In genomic region chr10:24307173-24307572, GRCh38 we compare ENCODE assay signal across 24 cellular contexts.
DNase-seq lines count a peak whose midpoint lies in the region; ATAC-seq and TF ChIP-seq lines count a peak whose summit lies in the region.
"Had no signal": no experiment of that assay in that cellular context is flagged by ENCODE, and none has a peak within 500 bp of the region (broad histone marks: within the 10 kb centered on the region; RNA-seq: fewer than 3 reads in every experiment).

No MANE protein-coding gene starts in this region.

- H3F3A ChIP-seq in neural progenitor cell (ENCODE audit: low read depth) = peaks cover 11% of the 10 kb centered on the region

- DNase-seq in DMS53 (lab: John Stamatoyannopoulos, UW) (peak; percentile 22), DMS53 treated with DMSO at 0.1 percent for 48 hours (lab: John Stamatoyannopoulos, UW; ENCODE audit: unreplicated experiment) (no peak), left cardiac atrium (no peak), neural progenitor cell (ENCODE audit: low spot score) (no peak), upper lobe of right lung (no peak), mucosa of descending colon (no peak), HK-2 (ENCODE audit: unreplicated experiment) (no peak)
- DNase-seq: activated CD4-positive, alpha-beta T cell treated with anti-CD3 and anti-CD28 coated beads for 4 hours; activated CD8-positive, alpha-beta memory T cell treated with anti-CD3 and anti-CD28 coated beads for 24 hours; activated gamma-delta T cell treated with Interleukin-2 at 50 U/mL for 16 hours; activated naive CD8-positive, alpha-beta T cell treated with anti-CD3 and anti-CD28 coated beads, Interleukin-2, amount 50 U/mL, for 24 hours; activated T-cell treated with anti-CD3 and anti-CD28 coated beads, Interleukin-2, amount 50 U/mL, for 24 hours; CD4-positive, CD25-positive, alpha-beta regulatory T cell; dorsolateral prefrontal cortex; immature natural killer cell; NCI-H1105; NCI-H2081; NCI-H446; OCI-M1 had no signal

- no peak overlapping the region for H3K27ac Mint-ChIP-seq in neural progenitor cell
- H3K27ac Mint-ChIP-seq: activated naive CD8-positive, alpha-beta T cell treated with anti-CD3 and anti-CD28 coated beads, Interleukin-2, amount 50 U/mL, for 24 hours; activated T-cell treated with anti-CD3 and anti-CD28 coated beads, Interleukin-2, amount 50 U/mL, for 24 hours; CD4-positive, CD25-positive, alpha-beta regulatory T cell; immature natural killer cell; T-helper 2 cell treated with Interferon-gamma antibody and Interleukin-4, amounts not matched to agents 5 μg/mL and 100 μg/mL, for 36 hours had no signal

- H3K9me3 ChIP-seq in neural progenitor cell (ENCODE audit: low read depth) (no peaks in the 10 kb centered on the region), upper lobe of right lung (no peaks in the 10 kb centered on the region), mucosa of descending colon (no peaks in the 10 kb centered on the region)

- H3K4me2 ChIP-seq in neural progenitor cell = peak overlapping the region; percentile 58

- H3K9ac ChIP-seq in neural progenitor cell = no peak overlapping the region

- intact Hi-C loops in left cardiac atrium (cut with DNase I) (no loop called here), upper lobe of right lung (cut with DNase I) (no loop called here), mucosa of descending colon (cut with DNase I, micrococcal nuclease) (no loop called here)

- H3K4me3 Mint-ChIP-seq in neural progenitor cell = no peak overlapping the region
- H3K4me3 Mint-ChIP-seq: activated naive CD8-positive, alpha-beta T cell treated with anti-CD3 and anti-CD28 coated beads, Interleukin-2, amount 50 U/mL, for 24 hours; activated T-cell treated with anti-CD3 and anti-CD28 coated beads, Interleukin-2, amount 50 U/mL, for 24 hours; CD4-positive, CD25-positive, alpha-beta regulatory T cell; immature natural killer cell; T-helper 2 cell treated with Interferon-gamma antibody and Interleukin-4, amounts not matched to agents 5 μg/mL and 100 μg/mL, for 36 hours had no signal

- H3K79me2 ChIP-seq in neural progenitor cell (ENCODE audit: low read depth) = peaks cover 7% of the 10 kb centered on the region

- ATAC-seq in left cardiac atrium = peak; percentile 27 to 45
- ATAC-seq in upper lobe of right lung = peak; percentile 45
- ATAC-seq in mucosa of descending colon = no peak
- ATAC-seq in GM18505 (IDR thresholded peaks at IDR 0.05; ENCODE audit: unreplicated experiment) = no peak
- ATAC-seq: activated naive CD8-positive, alpha-beta T cell treated with anti-CD3 and anti-CD28 coated beads, Interleukin-2, amount 50 U/mL, for 24 hours; HCT116 had no signal

- peaks cover 14% of the 10 kb centered on the region for H3K36me3 Mint-ChIP-seq in neural progenitor cell
- H3K36me3 Mint-ChIP-seq: CD4-positive, CD25-positive, alpha-beta regulatory T cell had no signal

- H3K9me3 Mint-ChIP-seq in neural progenitor cell = peaks cover 8% of the 10 kb centered on the region
- H3K9me3 Mint-ChIP-seq: activated naive CD8-positive, alpha-beta T cell treated with anti-CD3 and anti-CD28 coated beads, Interleukin-2, amount 50 U/mL, for 24 hours; activated T-cell treated with anti-CD3 and anti-CD28 coated beads, Interleukin-2, amount 50 U/mL, for 24 hours; T-helper 2 cell treated with Interferon-gamma antibody and Interleukin-4, amounts not matched to agents 5 μg/mL and 100 μg/mL, for 36 hours had no signal

- H3K4me1 Mint-ChIP-seq in neural progenitor cell = peaks cover 36% of the 10 kb centered on the region
- H3K4me1 Mint-ChIP-seq: activated naive CD8-positive, alpha-beta T cell treated with anti-CD3 and anti-CD28 coated beads, Interleukin-2, amount 50 U/mL, for 24 hours; CD4-positive, CD25-positive, alpha-beta regulatory T cell; immature natural killer cell had no signal

- H3K36me3 ChIP-seq in neural progenitor cell (no peaks in the 10 kb centered on the region), upper lobe of right lung (no peaks in the 10 kb centered on the region), mucosa of descending colon (ENCODE audit: low read depth) (no peaks in the 10 kb centered on the region)
- H3K36me3 ChIP-seq: cardiac muscle cell had no signal

- TF ChIP-seq POLR2A in GM18505 (IDR thresholded peaks at IDR 0.05; ENCODE audit: borderline replicate concordance, extremely low read depth, insufficient read depth, insufficient read length) = no peak

- H2AFZ ChIP-seq in neural progenitor cell (replicated peaks) = no peak overlapping the region

- H3K27me3 ChIP-seq in neural progenitor cell = no peaks in the 10 kb centered on the region
- no peaks in the 10 kb centered on the region for H3K27me3 ChIP-seq in upper lobe of right lung
- H3K27me3 ChIP-seq: cardiac muscle cell had no signal

- H3K27me3 Mint-ChIP-seq in neural progenitor cell (ENCODE audit: insufficient read depth, low read depth) = peaks cover 5% of the 10 kb centered on the region
- H3K27me3 Mint-ChIP-seq: activated naive CD8-positive, alpha-beta T cell treated with anti-CD3 and anti-CD28 coated beads, Interleukin-2, amount 50 U/mL, for 24 hours; CD4-positive, CD25-positive, alpha-beta regulatory T cell had no signal

- no peak overlapping the region for H3K4me3 ChIP-seq in neural progenitor cell
- H3K4me3 ChIP-seq in upper lobe of right lung = no peak overlapping the region
- no peak overlapping the region for H3K4me3 ChIP-seq in mucosa of descending colon
- H3K4me3 ChIP-seq: cardiac muscle cell, dorsolateral prefrontal cortex had no signal

- TF ChIP-seq CTCF in neural progenitor cell (IDR thresholded peaks at IDR 0.05) (no peak), upper lobe of right lung (IDR thresholded peaks at IDR 0.05) (no peak), mucosa of descending colon (IDR thresholded peaks at IDR 0.05) (no peak)

- H3K4me1 ChIP-seq in neural progenitor cell (peaks cover 37% of the 10 kb centered on the region), upper lobe of right lung (peaks cover 15% of the 10 kb centered on the region), mucosa of descending colon (ENCODE audit: low read depth) (no peaks in the 10 kb centered on the region)

- H3K27ac ChIP-seq in neural progenitor cell (no peak overlapping the region), upper lobe of right lung (no peak overlapping the region)
- H3K27ac ChIP-seq: 22Rv1, cardiac muscle cell had no signal

- no peaks in the 10 kb centered on the region for H4K20me1 ChIP-seq in neural progenitor cell (ENCODE audit: low read depth)

Comparison
In these comparisons a context has a peak if more than half of its experiments do, and no peak if none do; other contexts are left out.
1. ATAC-seq: peak in left cardiac atrium (2 of 2) and upper lobe of right lung (single experiment); none in mucosa of descending colon (single experiment) and GM18505 (single experiment).